Comparison of ENCODE assay signal across 1 cellular context in the genomic region with DNA sequence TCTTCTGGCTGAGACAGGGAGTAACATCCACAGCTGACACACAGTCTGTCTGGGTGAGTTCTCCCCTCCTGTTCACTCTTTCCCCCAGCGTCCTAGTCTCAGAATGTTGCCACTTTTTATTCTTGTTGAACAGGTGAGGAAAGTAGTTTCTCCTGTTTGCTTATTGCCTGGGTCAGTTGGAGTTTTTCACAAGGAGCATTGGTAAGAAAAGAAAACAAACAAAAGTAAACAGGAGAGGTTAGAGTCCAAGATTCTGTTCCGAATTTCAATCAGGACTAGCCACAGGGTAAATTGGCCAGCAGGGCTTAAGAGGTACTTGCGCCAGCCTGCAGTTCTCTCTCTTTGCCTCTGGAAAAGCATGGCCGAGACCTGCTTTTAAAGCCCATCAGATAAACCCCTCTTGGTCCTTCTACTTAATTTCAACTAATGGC.
TF ChIP-seq lines count a peak whose summit lies in the region.

No MANE protein-coding gene starts in this region.

TF ChIP-seq in IMR-90, 13 proteins besides CTCF, POLR2A, EP300 and RAD21 (continued from another document):
- TF ChIP-seq FOS (IDR thresholded peaks at IDR 0.05; ENCODE audit: low read depth, low read length) (no peak), BHLHE40 (IDR thresholded peaks at IDR 0.05; ENCODE audit: low read depth, low read length) (no peak), RCOR1 (IDR thresholded peaks at IDR 0.05; ENCODE audit: insufficient replicate concordance, low read length) (no peak), NFE2L2 (IDR thresholded peaks at IDR 0.05; ENCODE audit: low read depth, low read length) (no peak)
- TF ChIP-seq, protein P1, sequence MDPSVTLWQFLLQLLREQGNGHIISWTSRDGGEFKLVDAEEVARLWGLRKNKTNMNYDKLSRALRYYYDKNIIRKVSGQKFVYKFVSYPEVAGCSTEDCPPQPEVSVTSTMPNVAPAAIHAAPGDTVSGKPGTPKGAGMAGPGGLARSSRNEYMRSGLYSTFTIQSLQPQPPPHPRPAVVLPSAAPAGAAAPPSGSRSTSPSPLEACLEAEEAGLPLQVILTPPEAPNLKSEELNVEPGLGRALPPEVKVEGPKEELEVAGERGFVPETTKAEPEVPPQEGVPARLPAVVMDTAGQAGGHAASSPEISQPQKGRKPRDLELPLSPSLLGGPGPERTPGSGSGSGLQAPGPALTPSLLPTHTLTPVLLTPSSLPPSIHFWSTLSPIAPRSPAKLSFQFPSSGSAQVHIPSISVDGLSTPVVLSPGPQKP (IDR thresholded peaks at IDR 0.05; ENCODE audit: borderline replicate concordance, low read depth, low read length), result no peak
